8 cellular contexts compared by ENCODE assay signal in the genomic region with DNA sequence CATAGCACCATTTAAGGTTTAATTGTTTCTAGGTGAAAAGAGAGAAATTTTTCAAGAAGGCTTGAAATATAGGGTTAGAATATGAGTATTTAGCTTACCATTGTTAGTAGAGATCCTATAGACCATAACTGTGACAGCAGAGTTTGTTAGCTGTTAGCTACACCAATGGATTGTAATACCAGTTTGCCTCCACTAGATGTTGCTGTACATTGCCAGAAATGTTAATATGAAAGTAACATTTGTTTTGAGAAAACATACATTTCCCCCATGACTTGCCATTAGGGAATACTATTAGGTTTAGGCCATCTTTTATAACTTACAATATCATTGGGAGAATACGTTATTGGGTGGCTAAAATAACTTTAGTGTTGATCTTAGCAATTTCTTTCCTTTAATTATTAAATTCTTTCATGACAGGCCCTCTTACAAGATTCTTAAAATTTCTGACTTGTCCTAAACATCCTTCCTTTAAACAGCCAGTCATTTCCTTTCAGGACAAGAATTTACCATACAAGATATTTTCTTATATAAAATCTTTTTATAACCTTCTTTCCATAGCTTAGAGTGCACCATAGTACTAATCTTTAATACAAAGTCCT. TPM values are rescaled to one million over a fixed set of nuclear protein-coding genes. Genes with fewer than 3 reads are reported as not detected.
DNase-seq lines count a peak whose midpoint lies in the region; TF ChIP-seq lines count a peak whose summit lies in the region.

No MANE protein-coding gene starts in this region.

- H3K27ac ChIP-seq in HL-60 (replicated peaks) (no peak overlapping the region), PC-9 (no peak overlapping the region), endodermal cell (ENCODE audit: low read depth, low read length) (no peak overlapping the region)

- no peak overlapping the region for H3K4me2 ChIP-seq in PC-9

- TF ChIP-seq CTCF in HL-60 (IDR thresholded peaks at IDR 0.05; ENCODE audit: insufficient read depth, low read length) (peak; percentile 49), PC-9 (conservative IDR thresholded peaks at IDR 0.05) (peak; percentile 86), endodermal cell (conservative IDR thresholded peaks at IDR 0.05) (peak; percentile 86)

- H3K36me3 ChIP-seq in PC-9 (ENCODE audit: low read depth) (no peaks in the 10 kb centered on the region), endodermal cell (ENCODE audit: control insufficient read depth, insufficient read depth, low read length) (no peaks in the 10 kb centered on the region)

- CTCF ChIA-PET in PC-9 (lab: Charles Lee), result interaction anchor here (1.0 kb wide), 1 partner anchor 86 kb away, joined by 12 read pairs; no protein-coding TSS in a partner anchor

- no peaks in the 10 kb centered on the region for H3K79me2 ChIP-seq in PC-9 (ENCODE audit: low read depth)

- H3K36me3 Mint-ChIP-seq in endodermal cell (ENCODE audit: low read depth), result peaks cover 2% of the 10 kb centered on the region
- H3K36me3 Mint-ChIP-seq in activated T-helper 2 cell treated with anti-CD3 and anti-CD28 coated beads, Interferon-gamma antibody, Interleukin-2, Interleukin-4, amounts not matched to agents 10 μg/mL and 5 μg/mL and 100 μg/mL, durations not matched to agents 14 hours and 24 hours and 36 hours (ENCODE audit: low read depth), result no peaks in the 10 kb centered on the region

- 17% methylated on average over 1 of the region's 1 CpG; no CpG with 5 or more reads in 1 of the 2 experiments for WGBS in endodermal cell (ENCODE audit: insufficient coverage in 1 of 2, insufficient read length in 1 of 2), 2 experiments

- peak; percentile 56 for DNase-seq in NCI-H82 (lab: John Stamatoyannopoulos, UW)
- no peak for DNase-seq in NCI-H82 treated with DMSO at 0.1 percent for 48 hours (lab: John Stamatoyannopoulos, UW; ENCODE audit: unreplicated experiment)
- peak; percentile 7 to 27 for DNase-seq in HL-60 (ENCODE audit: low read depth in 1 of 2, low spot score in 1 of 2)
- no peak for DNase-seq in PC-9
- no peak for DNase-seq in endodermal cell
- peak; percentile 41 for DNase-seq in middle frontal gyrus (ENCODE audit: extremely low spot score, low spot score)
- no peak for DNase-seq in NCI-H128 (lab: John Stamatoyannopoulos, UW; ENCODE audit: unreplicated experiment)
- DNase-seq in activated T-helper 2 cell treated with anti-CD3 and anti-CD28 coated beads, Interferon-gamma antibody, Interleukin-2, Interleukin-4, amounts not matched to agents 10 μg/mL and 5 μg/mL and 100 μg/mL, durations not matched to agents 14 hours and 24 hours and 36 hours (ENCODE audit: low spot score), result no peak

- no peak overlapping the region for H3K27ac Mint-ChIP-seq in endodermal cell
- no peak overlapping the region for H3K27ac Mint-ChIP-seq in activated T-helper 2 cell treated with anti-CD3 and anti-CD28 coated beads, Interferon-gamma antibody, Interleukin-2, Interleukin-4, amounts not matched to agents 10 μg/mL and 5 μg/mL and 100 μg/mL, durations not matched to agents 14 hours and 24 hours and 36 hours

- H4K20me1 ChIP-seq in PC-9 (ENCODE audit: insufficient read depth), result no peaks in the 10 kb centered on the region

- no peaks in the 10 kb centered on the region for H3K9me2 ChIP-seq in PC-9 (ENCODE audit: insufficient read depth)

- no peaks in the 10 kb centered on the region for H3F3A ChIP-seq in PC-9 (ENCODE audit: insufficient read depth, low read depth)

- peaks cover 38% of the 10 kb centered on the region for H3K27me3 Mint-ChIP-seq in endodermal cell (ENCODE audit: insufficient read depth)
- peaks cover 21% of the 10 kb centered on the region for H3K27me3 Mint-ChIP-seq in activated T-helper 2 cell treated with anti-CD3 and anti-CD28 coated beads, Interferon-gamma antibody, Interleukin-2, Interleukin-4, amounts not matched to agents 10 μg/mL and 5 μg/mL and 100 μg/mL, durations not matched to agents 14 hours and 24 hours and 36 hours (ENCODE audit: low read depth)

- no TSS peak for BruUV-seq in PC-9 (replicated peaks; lab: Mats Ljungman, UMichigan)

- H3K9me3 Mint-ChIP-seq in endodermal cell, result peaks cover 15% of the 10 kb centered on the region
- H3K9me3 Mint-ChIP-seq in activated T-helper 2 cell treated with anti-CD3 and anti-CD28 coated beads, Interferon-gamma antibody, Interleukin-2, Interleukin-4, amounts not matched to agents 10 μg/mL and 5 μg/mL and 100 μg/mL, durations not matched to agents 14 hours and 24 hours and 36 hours, result peaks cover 3% of the 10 kb centered on the region

- H3K4me1 ChIP-seq in PC-9 (replicated peaks; ENCODE audit: insufficient read depth), result no peaks in the 10 kb centered on the region
- H3K4me1 ChIP-seq in endodermal cell (ENCODE audit: control insufficient read depth, insufficient read depth, low read length), result no peaks in the 10 kb centered on the region

- peaks cover 2% of the 10 kb centered on the region for H3K4me1 Mint-ChIP-seq in endodermal cell
- no peaks in the 10 kb centered on the region for H3K4me1 Mint-ChIP-seq in activated T-helper 2 cell treated with anti-CD3 and anti-CD28 coated beads, Interferon-gamma antibody, Interleukin-2, Interleukin-4, amounts not matched to agents 10 μg/mL and 5 μg/mL and 100 μg/mL, durations not matched to agents 14 hours and 24 hours and 36 hours (ENCODE audit: low read depth)

- POLR2A ChIA-PET in PC-9 (lab: Charles Lee; ENCODE audit: unreplicated experiment), result no interaction called here

- H2AFZ ChIP-seq in PC-9, result no peak overlapping the region

- H3K4me3 Mint-ChIP-seq in endodermal cell, result no peak overlapping the region
- H3K4me3 Mint-ChIP-seq in activated T-helper 2 cell treated with anti-CD3 and anti-CD28 coated beads, Interferon-gamma antibody, Interleukin-2, Interleukin-4, amounts not matched to agents 10 μg/mL and 5 μg/mL and 100 μg/mL, durations not matched to agents 14 hours and 24 hours and 36 hours (ENCODE audit: low read depth), result no peak overlapping the region

- H3K4me3 ChIP-seq in HL-60 (replicated peaks; ENCODE audit: insufficient read depth, low read length), result no peak overlapping the region
- H3K4me3 ChIP-seq in PC-9, result no peak overlapping the region
- H3K4me3 ChIP-seq in endodermal cell (ENCODE audit: low read length), result no peak overlapping the region

- H3K27me3 ChIP-seq in HL-60 (ENCODE audit: insufficient read depth, poor library complexity, severe bottlenecking) (no peaks in the 10 kb centered on the region), PC-9 (ENCODE audit: insufficient read depth, low read depth) (no peaks in the 10 kb centered on the region), endodermal cell (ENCODE audit: control insufficient read depth, insufficient read depth, low read length, poor library complexity, severe bottlenecking) (peaks cover 22% of the 10 kb centered on the region)

- H3K9me3 ChIP-seq in PC-9 (ENCODE audit: insufficient read depth, low read depth) (no peaks in the 10 kb centered on the region; the same call in 1 of the 2 replicates), endodermal cell (ENCODE audit: control insufficient read depth, low read length) (no peaks in the 10 kb centered on the region)

- intact Hi-C loops in PC-9 (cut with micrococcal nuclease; ENCODE audit: unreplicated experiment), result loop anchor here (1.0 kb wide), 1 partner anchor 356 kb away; no protein-coding TSS in a partner anchor
- intact Hi-C loops in activated T-helper 2 cell treated with anti-CD3 and anti-CD28 coated beads, Interferon-gamma antibody, Interleukin-2, Interleukin-4, amounts not matched to agents 10 μg/mL and 5 μg/mL and 100 μg/mL, durations not matched to agents 14 hours and 24 hours and 36 hours (cut with micrococcal nuclease), result loop anchor here (1.0 to 5.0 kb wide), 2 partner anchors 266 to 356 kb away; no protein-coding TSS in a partner anchor

- no peak overlapping the region for H3K9ac ChIP-seq in endodermal cell (ENCODE audit: extremely low read depth, low read length, poor library complexity, severe bottlenecking)

RNA-seq across cellular contexts. Expression of a gene that starts 39.5 kb away (rescaled TPM):
- 7.3 and 12.6 TPM in 2 replicates for total RNA-seq in PC-9 (2021)
- total RNA-seq in endodermal cell, result 10 to 100 TPM; 32.4 to 40.6 TPM
- 27.1 TPM for polyA plus RNA-seq in endodermal cell (2013, experiment 1 of 2)
- polyA plus RNA-seq in endodermal cell (2013, experiment 2 of 2), result 29.3 TPM
- 3.3 and 3.5 TPM in 2 replicates for total RNA-seq in activated T-helper 2 cell treated with anti-CD3 and anti-CD28 coated beads, Interferon-gamma antibody, Interleukin-2, Interleukin-4, amounts not matched to agents 10 μg/mL and 5 μg/mL and 100 μg/mL, durations not matched to agents 14 hours and 24 hours and 36 hours

RNA-seq across cellular contexts. Expression of a gene that starts 48.3 kb away (rescaled TPM):
- 3.4 and 4.6 TPM in 2 replicates for total RNA-seq in PC-9 (2021)
- total RNA-seq in endodermal cell, result 10 to 100 TPM; 15.5 to 20.5 TPM
- 16.2 TPM for polyA plus RNA-seq in endodermal cell (2013, experiment 1 of 2)
- polyA plus RNA-seq in endodermal cell (2013, experiment 2 of 2), result 16.7 TPM
- total RNA-seq in activated T-helper 2 cell treated with anti-CD3 and anti-CD28 coated beads, Interferon-gamma antibody, Interleukin-2, Interleukin-4, amounts not matched to agents 10 μg/mL and 5 μg/mL and 100 μg/mL, durations not matched to agents 14 hours and 24 hours and 36 hours, result 7.2 and 7.5 TPM in 2 replicates

RNA-seq across cellular contexts. Expression of a gene that starts 55.1 kb away (rescaled TPM):
- total RNA-seq in PC-9 (2021) (14.0 and 22.5 TPM in 2 replicates), endodermal cell (10 to 100 TPM; 38.2 to 44.6 TPM)
- 32.7 TPM for polyA plus RNA-seq in endodermal cell (2013, experiment 1 of 2)
- polyA plus RNA-seq in endodermal cell (2013, experiment 2 of 2), result 31.8 TPM
- 9.7 and 9.8 TPM in 2 replicates for total RNA-seq in activated T-helper 2 cell treated with anti-CD3 and anti-CD28 coated beads, Interferon-gamma antibody, Interleukin-2, Interleukin-4, amounts not matched to agents 10 μg/mL and 5 μg/mL and 100 μg/mL, durations not matched to agents 14 hours and 24 hours and 36 hours

Comparison
In these comparisons a context has a peak if more than half of its experiments do, and no peak if none do; other contexts are left out.
1. DNase-seq: peak in NCI-H82 (single experiment), HL-60 (2 of 2) and middle frontal gyrus (single experiment); none in NCI-H82 treated with DMSO at 0.1 percent for 48 hours (single experiment), PC-9 (0 of 2), endodermal cell (single experiment), NCI-H128 (single experiment) and activated T-helper 2 cell treated with anti-CD3 and anti-CD28 coated beads, Interferon-gamma antibody, Interleukin-2, Interleukin-4, amounts not matched to agents 10 μg/mL and 5 μg/mL and 100 μg/mL, durations not matched to agents 14 hours and 24 hours and 36 hours (single experiment).
2. Peak in every context shown above with its lines, with median percentiles within 50 percentile points of each other: CTCF ChIP-seq.